ENCODE assay signal across 8 cellular contexts in genomic region chr11:124075841-124076571, GRCh38. TPM values are rescaled to one million over a fixed set of nuclear protein-coding genes. Genes with fewer than 3 reads are reported as not detected.
A peak's percentile ranks its signal among the peaks of the same experiment; 100 is the strongest.
DNase-seq lines count a peak whose midpoint lies in the region; ATAC-seq and TF ChIP-seq lines count a peak whose summit lies in the region.

No MANE protein-coding gene starts in this region.

- no peaks in the 10 kb centered on the region for H3K36me3 ChIP-seq in gastroesophageal sphincter

- no peaks in the 10 kb centered on the region for H3K9me3 ChIP-seq in gastroesophageal sphincter

- peaks cover 70% of the 10 kb centered on the region for H3K27me3 ChIP-seq in gastroesophageal sphincter

- TF ChIP-seq EP300 in gastroesophageal sphincter (IDR thresholded peaks at IDR 0.05) = no peak

- POLR2A ChIA-PET in activated CD4-positive, alpha-beta T cell treated with anti-CD3 and anti-CD28 coated beads, Interleukin-2, amount 10 ng/mL, durations not matched to agents 7 days and 5 days (lab: Charles Lee) = no interaction called here
- POLR2A ChIA-PET in WTC11 (lab: Charles Lee) = no interaction called here

- no peak overlapping the region for H3K27ac ChIP-seq in gastroesophageal sphincter

- CTCF ChIA-PET in activated CD4-positive, alpha-beta T cell treated with anti-CD3 and anti-CD28 coated beads, Interleukin-2, amount 10 ng/mL, durations not matched to agents 7 days and 5 days (lab: Charles Lee) = no interaction called here
- CTCF ChIA-PET in WTC11 (lab: Charles Lee) = interaction anchor here (1.4 to 4.0 kb wide), 3 partner anchors 24 to 118 kb away, joined by 3 to 17 read pairs (median 10); no protein-coding TSS in a partner anchor

- peaks cover 23% of the 10 kb centered on the region for H3K27me3 Mint-ChIP-seq in activated CD4-positive, alpha-beta T cell treated with anti-CD3 and anti-CD28 coated beads, Interleukin-2, amount 10 ng/mL, durations not matched to agents 7 days and 5 days
- H3K27me3 Mint-ChIP-seq in WTC11 (ENCODE audit: low read depth) = no peaks in the 10 kb centered on the region

- H3K9me3 Mint-ChIP-seq in activated CD4-positive, alpha-beta T cell treated with anti-CD3 and anti-CD28 coated beads, Interleukin-2, amount 10 ng/mL, durations not matched to agents 7 days and 5 days = no peaks in the 10 kb centered on the region
- H3K9me3 Mint-ChIP-seq in WTC11 = no peaks in the 10 kb centered on the region

- peak overlapping the region; percentile 40 for H3K4me3 Mint-ChIP-seq in activated CD4-positive, alpha-beta T cell treated with anti-CD3 and anti-CD28 coated beads, Interleukin-2, amount 10 ng/mL, durations not matched to agents 7 days and 5 days
- peak overlapping the region; percentile 55 for H3K4me3 Mint-ChIP-seq in WTC11

- peak overlapping the region; percentile 3 to 44 for H3K4me3 ChIP-seq in gastroesophageal sphincter

- TF ChIP-seq POLR2A in gastroesophageal sphincter (IDR thresholded peaks at IDR 0.05) = no peak

- no peak for DNase-seq in activated CD4-positive, alpha-beta T cell treated with anti-CD3 and anti-CD28 coated beads, Interleukin-2, amount 10 ng/mL, durations not matched to agents 7 days and 5 days
- no peak for DNase-seq in activated CD4-positive, alpha-beta T cell treated with anti-CD3 and anti-CD28 coated beads, Interleukin-2, amount 50 U/mL, for 1 hour
- DNase-seq in WTC11 (ENCODE audit: low spot score) (peak; percentile 26), sciatic nerve (ENCODE audit: low spot score) (peak; percentile 58), cerebellar nuclear complex (lab: John Stamatoyannopoulos, UW) (no peak)
- no peak for DNase-seq in activated effector memory CD4-positive, alpha-beta T cell treated with anti-CD3 and anti-CD28 coated beads, Interleukin-2, amount 50 U/mL, for 16 hours

- ATAC-seq in HG02852 (IDR thresholded peaks at IDR 0.05; ENCODE audit: unreplicated experiment) (peak; percentile 79), WTC11 (peak; percentile 54), gastroesophageal sphincter (peak; percentile 24), sciatic nerve (peak; percentile 57)

- TF ChIP-seq CTCF in WTC11 (IDR thresholded peaks at IDR 0.05) (no peak), gastroesophageal sphincter (IDR thresholded peaks at IDR 0.05) (no peak)

- H3K36me3 Mint-ChIP-seq in activated CD4-positive, alpha-beta T cell treated with anti-CD3 and anti-CD28 coated beads, Interleukin-2, amount 10 ng/mL, durations not matched to agents 7 days and 5 days (ENCODE audit: low read depth) = no peaks in the 10 kb centered on the region
- no peaks in the 10 kb centered on the region for H3K36me3 Mint-ChIP-seq in WTC11

- WGBS in gastroesophageal sphincter (ENCODE audit: low coverage in 1 of 2), 2 donors = 1% methylated on average over 14 to 18 of the region's 36 CpGs

- H3K4me1 Mint-ChIP-seq in activated CD4-positive, alpha-beta T cell treated with anti-CD3 and anti-CD28 coated beads, Interleukin-2, amount 10 ng/mL, durations not matched to agents 7 days and 5 days = peaks cover 6% of the 10 kb centered on the region
- peaks cover 11% of the 10 kb centered on the region for H3K4me1 Mint-ChIP-seq in WTC11

- peaks cover 0 to 13% (median 0%) of the 10 kb centered on the region in 3 donors for H3K4me1 ChIP-seq in gastroesophageal sphincter

- intact Hi-C loops in sciatic nerve (cut with DNase I) = no loop called here

- no peak overlapping the region for H3K27ac Mint-ChIP-seq in activated CD4-positive, alpha-beta T cell treated with anti-CD3 and anti-CD28 coated beads, Interleukin-2, amount 10 ng/mL, durations not matched to agents 7 days and 5 days
- no peak overlapping the region for H3K27ac Mint-ChIP-seq in WTC11

TF ChIP-seq in WTC11, 78 proteins besides CTCF, POLR2A, EP300 and RAD21 (continues in another document):
- TF ChIP-seq, protein P1, sequence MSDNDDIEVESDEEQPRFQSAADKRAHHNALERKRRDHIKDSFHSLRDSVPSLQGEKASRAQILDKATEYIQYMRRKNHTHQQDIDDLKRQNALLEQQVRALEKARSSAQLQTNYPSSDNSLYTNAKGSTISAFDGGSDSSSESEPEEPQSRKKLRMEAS (CRISPR knock-in tag; IDR thresholded peaks at IDR 0.05) = no peak
- TF ChIP-seq PREB (CRISPR knock-in tag; IDR thresholded peaks at IDR 0.05; ENCODE audit: borderline replicate concordance) = no peak
- TF ChIP-seq RELA (CRISPR knock-in tag; IDR thresholded peaks at IDR 0.05; ENCODE audit: borderline replicate concordance) = no peak
- no peak for TF ChIP-seq PRRX2 (CRISPR knock-in tag; IDR thresholded peaks at IDR 0.05)
- no peak for TF ChIP-seq ZNF219 (CRISPR knock-in tag; IDR thresholded peaks at IDR 0.05; ENCODE audit: borderline replicate concordance)
- TF ChIP-seq, protein P2, sequence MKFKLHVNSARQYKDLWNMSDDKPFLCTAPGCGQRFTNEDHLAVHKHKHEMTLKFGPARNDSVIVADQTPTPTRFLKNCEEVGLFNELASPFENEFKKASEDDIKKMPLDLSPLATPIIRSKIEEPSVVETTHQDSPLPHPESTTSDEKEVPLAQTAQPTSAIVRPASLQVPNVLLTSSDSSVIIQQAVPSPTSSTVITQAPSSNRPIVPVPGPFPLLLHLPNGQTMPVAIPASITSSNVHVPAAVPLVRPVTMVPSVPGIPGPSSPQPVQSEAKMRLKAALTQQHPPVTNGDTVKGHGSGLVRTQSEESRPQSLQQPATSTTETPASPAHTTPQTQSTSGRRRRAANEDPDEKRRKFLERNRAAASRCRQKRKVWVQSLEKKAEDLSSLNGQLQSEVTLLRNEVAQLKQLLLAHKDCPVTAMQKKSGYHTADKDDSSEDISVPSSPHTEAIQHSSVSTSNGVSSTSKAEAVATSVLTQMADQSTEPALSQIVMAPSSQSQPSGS (CRISPR knock-in tag; IDR thresholded peaks at IDR 0.05; ENCODE audit: borderline replicate concordance, low read depth) = no peak
- TF ChIP-seq GABPB1 (CRISPR knock-in tag; IDR thresholded peaks at IDR 0.05) = no peak
- no peak for TF ChIP-seq E2F5 (CRISPR knock-in tag; IDR thresholded peaks at IDR 0.05)
- no peak for TF ChIP-seq ERG (CRISPR knock-in tag; IDR thresholded peaks at IDR 0.05)
- TF ChIP-seq GRHL2 (CRISPR knock-in tag; IDR thresholded peaks at IDR 0.05; ENCODE audit: insufficient replicate concordance, severe bottlenecking) = no peak
- TF ChIP-seq, protein P3, sequence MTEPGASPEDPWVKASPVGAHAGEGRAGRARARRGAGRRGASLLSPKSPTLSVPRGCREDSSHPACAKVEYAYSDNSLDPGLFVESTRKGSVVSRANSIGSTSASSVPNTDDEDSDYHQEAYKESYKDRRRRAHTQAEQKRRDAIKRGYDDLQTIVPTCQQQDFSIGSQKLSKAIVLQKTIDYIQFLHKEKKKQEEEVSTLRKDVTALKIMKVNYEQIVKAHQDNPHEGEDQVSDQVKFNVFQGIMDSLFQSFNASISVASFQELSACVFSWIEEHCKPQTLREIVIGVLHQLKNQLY (CRISPR knock-in tag; IDR thresholded peaks at IDR 0.05) = no peak
- no peak for TF ChIP-seq FOXJ3 (CRISPR knock-in tag; IDR thresholded peaks at IDR 0.05; ENCODE audit: borderline replicate concordance)
- TF ChIP-seq JUN (CRISPR knock-in tag; IDR thresholded peaks at IDR 0.05) = no peak
- no peak for TF ChIP-seq SOX15 (CRISPR knock-in tag; IDR thresholded peaks at IDR 0.05)
- TF ChIP-seq ZNF121 (CRISPR knock-in tag; IDR thresholded peaks at IDR 0.05) = no peak

RNA-seq across cellular contexts. Expression of gene OR10G7, which starts 34.9 kb away (rescaled TPM):
- total RNA-seq in activated CD4-positive, alpha-beta T cell treated with anti-CD3 and anti-CD28 coated beads, Interleukin-2, amount 10 ng/mL, durations not matched to agents 7 days and 5 days = not detected
- total RNA-seq in WTC11 (2021) (not detected in 3 replicates), gastroesophageal sphincter (not detected), sciatic nerve (not detected)

RNA-seq across cellular contexts. Expression of gene VWA5A, which starts 39.2 kb away (rescaled TPM):
- 1 to 10 TPM; 6.7 to 6.8 TPM for total RNA-seq in activated CD4-positive, alpha-beta T cell treated with anti-CD3 and anti-CD28 coated beads, Interleukin-2, amount 10 ng/mL, durations not matched to agents 7 days and 5 days
- total RNA-seq in WTC11 (2021) (19.5 to 26.0 TPM (median 23.1 TPM) in 3 replicates), gastroesophageal sphincter (10 to 100 TPM; 13.4 to 23.0 (median 18.6) TPM), sciatic nerve (27.6 TPM)

RNA-seq across cellular contexts. Expression of gene OR10G8, which starts 49.4 kb away (rescaled TPM):
- not detected for total RNA-seq in activated CD4-positive, alpha-beta T cell treated with anti-CD3 and anti-CD28 coated beads, Interleukin-2, amount 10 ng/mL, durations not matched to agents 7 days and 5 days
- total RNA-seq in WTC11 (2021) (not detected in 3 replicates), gastroesophageal sphincter (not detected), sciatic nerve (not detected)

RNA-seq across cellular contexts. Expression of gene OR10G9, which starts 53.2 kb away (rescaled TPM):
- total RNA-seq in activated CD4-positive, alpha-beta T cell treated with anti-CD3 and anti-CD28 coated beads, Interleukin-2, amount 10 ng/mL, durations not matched to agents 7 days and 5 days = not detected
- not detected in 3 replicates for total RNA-seq in WTC11 (2021)
- not detected for total RNA-seq in gastroesophageal sphincter
- not detected for total RNA-seq in sciatic nerve

Comparison
In these comparisons a context has a peak if more than half of its experiments do, and no peak if none do; other contexts are left out.
1. DNase-seq: peak in WTC11 (single experiment) and sciatic nerve (single experiment); none in activated CD4-positive, alpha-beta T cell treated with anti-CD3 and anti-CD28 coated beads, Interleukin-2, amount 10 ng/mL, durations not matched to agents 7 days and 5 days (single experiment), activated CD4-positive, alpha-beta T cell treated with anti-CD3 and anti-CD28 coated beads, Interleukin-2, amount 50 U/mL, for 1 hour (single experiment), activated effector memory CD4-positive, alpha-beta T cell treated with anti-CD3 and anti-CD28 coated beads, Interleukin-2, amount 50 U/mL, for 16 hours (single experiment) and cerebellar nuclear complex (0 of 2).
2. ATAC-seq: peak in every context shown above with its lines; median percentile 79 in HG02852; 57 in sciatic nerve; 54 in WTC11; 24 in gastroesophageal sphincter.